ENCODE assay signal across 30 cellular contexts in the genomic region with DNA sequence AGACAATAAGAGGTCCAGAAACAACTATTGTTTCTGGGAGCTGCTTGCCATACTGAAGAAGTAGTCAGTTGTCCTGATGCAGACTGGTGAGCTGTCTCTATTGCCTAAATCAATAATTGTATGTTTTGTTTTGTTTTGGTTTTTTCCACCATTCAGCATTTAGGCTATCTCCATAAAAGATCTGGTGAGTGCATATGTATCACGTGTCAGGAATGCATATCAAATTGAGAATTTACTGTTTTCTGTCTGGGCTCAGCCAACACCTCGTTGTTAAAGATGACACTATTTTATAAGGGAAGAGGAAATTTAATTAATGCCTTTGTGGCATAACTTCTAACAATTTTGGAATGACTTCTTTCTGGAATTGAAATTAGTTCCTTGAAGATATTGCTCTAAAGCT.
"Had no signal": no experiment of that assay in that cellular context is flagged by ENCODE, and none has a peak within 500 bp of the region (broad histone marks: within the 10 kb centered on the region; RNA-seq: fewer than 3 reads in every experiment).

No MANE protein-coding gene starts in this region.

- H3K27ac ChIP-seq: cardiac muscle cell, WERI-Rb-1 had no signal

- H3K27me3 ChIP-seq: cardiac muscle cell had no signal

- H3K36me3 ChIP-seq: cardiac muscle cell, WERI-Rb-1 had no signal

- ATAC-seq: activated CD4-positive, alpha-beta T cell treated with anti-CD3 and anti-CD28 coated beads for 36 hours; activated CD4-positive, CD25-positive, alpha-beta regulatory T cell treated with anti-CD3 and anti-CD28 coated beads, Interleukin-2, amount 50 U/mL, for 24 hours; activated CD8-positive, alpha-beta memory T cell treated with anti-CD3 and anti-CD28 coated beads, Interleukin-2, amount 10 ng/mL, durations not matched to agents 7 days and 5 days; activated CD8-positive, alpha-beta T cell treated with anti-CD3 and anti-CD28 coated beads, Interleukin-2, amount 10 ng/mL, durations not matched to agents 7 days and 5 days; activated naive CD8-positive, alpha-beta T cell treated with anti-CD3 and anti-CD28 coated beads, Interleukin-2, amount 50 U/mL, for 24 hours; WTC11 had no signal

- H3K4me3 ChIP-seq: cardiac muscle cell had no signal

- DNase-seq: activated CD4-positive, alpha-beta memory T cell treated with anti-CD3 and anti-CD28 coated beads, Interleukin-2, amount 10 ng/mL, durations not matched to agents 7 days and 5 days; activated CD4-positive, alpha-beta T cell treated with anti-CD3 and anti-CD28 coated beads for 1 hour; activated CD4-positive, alpha-beta T cell treated with anti-CD3 and anti-CD28 coated beads for 36 hours; activated CD4-positive, alpha-beta T cell treated with anti-CD3 and anti-CD28 coated beads for 48 hours; activated CD4-positive, alpha-beta T cell treated with anti-CD3 and anti-CD28 coated beads, Interleukin-2, amount 10 ng/mL, durations not matched to agents 7 days and 5 days; activated CD4-positive, alpha-beta T cell treated with anti-CD3 and anti-CD28 coated beads, Interleukin-2, amount 50 U/mL, for 48 hours; activated CD4-positive, CD25-positive, alpha-beta regulatory T cell; activated CD8-positive, alpha-beta memory T cell treated with anti-CD3 and anti-CD28 coated beads for 24 hours; activated CD8-positive, alpha-beta memory T cell treated with anti-CD3 and anti-CD28 coated beads, Interleukin-2, amount 10 ng/mL, durations not matched to agents 7 days and 5 days; activated CD8-positive, alpha-beta memory T cell treated with anti-CD3 and anti-CD28 coated beads, Interleukin-2, amount 50 U/mL, for 48 hours; activated CD8-positive, alpha-beta T cell treated with anti-CD3 and anti-CD28 coated beads, Interleukin-2, amount 10 ng/mL, durations not matched to agents 7 days and 5 days; activated effector memory CD4-positive, alpha-beta T cell treated with Interleukin-2 at 50 U/mL for 16 hours; activated gamma-delta T cell; activated naive CD4-positive, alpha-beta T cell treated with anti-CD3 and anti-CD28 coated beads, Interleukin-2, amount 10 ng/mL, durations not matched to agents 7 days and 5 days; activated naive CD4-positive, alpha-beta T cell treated with Interleukin-2 at 50 U/mL for 16 hours; activated naive CD8-positive, alpha-beta T cell treated with anti-CD3 and anti-CD28 coated beads, Interleukin-2, amount 10 ng/mL, durations not matched to agents 7 days and 5 days; activated naive CD8-positive, alpha-beta T cell treated with anti-CD3 and anti-CD28 coated beads, Interleukin-2, amount 50 U/mL, for 24 hours; activated T-cell treated with anti-CD3 and anti-CD28 coated beads, Interleukin-2, amount 50 U/mL, for 24 hours; activated T-cell treated with anti-CD3 and anti-CD28 coated beads, Interleukin-2, amount 50 U/mL, for 48 hours; amygdala; aorta; caudate nucleus; cerebellar nuclear complex; T-helper 1 cell; T-helper 2 cell; T-helper 9 cell; WERI-Rb-1 had no signal
